Comparison of ENCODE assay signal across 26 cellular contexts in the genomic region with DNA sequence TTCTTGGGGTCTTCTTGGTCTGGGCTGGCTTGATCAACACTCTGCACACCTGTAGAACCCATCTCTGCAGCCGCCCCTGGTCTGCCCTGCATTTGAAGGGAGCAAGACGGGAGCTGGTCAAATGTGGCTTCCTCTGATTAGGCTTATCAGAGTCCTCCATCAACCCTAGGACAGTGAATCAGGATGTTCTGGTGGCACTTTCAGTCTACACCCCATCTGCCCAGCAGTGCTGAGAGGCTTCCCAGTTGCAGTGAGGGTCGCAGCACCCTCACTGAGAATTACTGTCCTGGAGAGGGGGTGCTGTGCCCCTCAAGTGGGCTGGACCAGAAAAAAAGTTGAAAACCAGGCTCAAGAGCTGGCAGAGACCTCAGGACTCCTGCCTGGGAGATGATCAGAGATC.
DNase-seq lines count a peak whose midpoint lies in the region; ATAC-seq and TF ChIP-seq lines count a peak whose summit lies in the region.
"Had no signal": no experiment of that assay in that cellular context is flagged by ENCODE, and none has a peak within 500 bp of the region (broad histone marks: within the 10 kb centered on the region; RNA-seq: fewer than 3 reads in every experiment).

No MANE protein-coding gene starts in this region.

- no peaks in the 10 kb centered on the region for H3K9me3 ChIP-seq in right atrium auricular region

- H3K4me1 ChIP-seq in right atrium auricular region, result peaks cover 0 to 38% of the 10 kb centered on the region in 2 donors
- H3K4me1 ChIP-seq: foreskin keratinocyte had no signal

- intact Hi-C loops in cardiac septum (cut with DNase I), result loop anchor here (5.0 to 10.0 kb wide), 2 partner anchors 59 to 131 kb away; no protein-coding TSS in a partner anchor

- no peak overlapping the region for H3K4me3 ChIP-seq in right atrium auricular region
- H3K4me3 ChIP-seq: GM23338 had no signal

- peak overlapping the region; percentile 12 for H3K27ac Mint-ChIP-seq in mesothelial cell of epicardium
- H3K27ac Mint-ChIP-seq: activated naive CD4-positive, alpha-beta T cell treated with anti-CD3 and anti-CD28 coated beads, Interleukin-2, amount 50 U/mL, for 24 hours; GM23338 had no signal

- H3K27me3 ChIP-seq in right atrium auricular region, result no peaks in the 10 kb centered on the region

- ATAC-seq in HG03439 (IDR thresholded peaks at IDR 0.05; ENCODE audit: unreplicated experiment) (no peak), GM21367 (IDR thresholded peaks at IDR 0.05; ENCODE audit: unreplicated experiment) (no peak)
- ATAC-seq: activated CD4-positive, CD25-positive, alpha-beta regulatory T cell treated with anti-CD3 and anti-CD28 coated beads, Interleukin-2, amount 50 U/mL, for 24 hours; foreskin keratinocyte; Panc1 had no signal

- TF ChIP-seq CTCF in right atrium auricular region (IDR thresholded peaks at IDR 0.05) (no peak), mesothelial cell of epicardium (IDR thresholded peaks at IDR 0.05; ENCODE audit: unreplicated experiment) (no peak)

- no peak overlapping the region for H3K27ac ChIP-seq in right atrium auricular region
- H3K27ac ChIP-seq: foreskin keratinocyte, HL-60, SK-N-MC had no signal

- H3K4me3 Mint-ChIP-seq in mesothelial cell of epicardium, result no peak overlapping the region
- H3K4me3 Mint-ChIP-seq: activated naive CD4-positive, alpha-beta T cell treated with anti-CD3 and anti-CD28 coated beads, Interleukin-2, amount 50 U/mL, for 24 hours; GM23338 had no signal

- peaks cover 20% of the 10 kb centered on the region for H3K4me1 Mint-ChIP-seq in mesothelial cell of epicardium

- H3K36me3 ChIP-seq in right atrium auricular region, result peaks cover 2% of the 10 kb centered on the region

- peaks cover 2% of the 10 kb centered on the region for H3K27me3 Mint-ChIP-seq in mesothelial cell of epicardium (ENCODE audit: low read depth)

- H3K36me3 Mint-ChIP-seq in mesothelial cell of epicardium, result no peaks in the 10 kb centered on the region
- H3K36me3 Mint-ChIP-seq: activated naive CD4-positive, alpha-beta T cell treated with anti-CD3 and anti-CD28 coated beads, Interleukin-2, amount 50 U/mL, for 24 hours had no signal

- H3K9me3 Mint-ChIP-seq in mesothelial cell of epicardium, result no peaks in the 10 kb centered on the region
- H3K9me3 Mint-ChIP-seq: activated naive CD4-positive, alpha-beta T cell treated with anti-CD3 and anti-CD28 coated beads, Interleukin-2, amount 50 U/mL, for 24 hours; GM23338 had no signal

- DNase-seq in right atrium auricular region (ENCODE audit: low spot score), result peak; percentile 23
- DNase-seq in cardiac septum (ENCODE audit: low spot score), result no peak
- peak; percentile 2 for DNase-seq in activated CD8-positive, alpha-beta memory T cell treated with anti-CD3 and anti-CD28 coated beads, Interleukin-2, amount 50 U/mL, for 4 hours
- DNase-seq in mesothelial cell of epicardium (ENCODE audit: low spot score in 2 of 2, unreplicated experiment in 2 of 2), result peak in 1 of 2 experiments; percentile 2
- DNase-seq in NCI-H1930 (lab: John Stamatoyannopoulos, UW), result no peak
- no peak for DNase-seq in ecto neural progenitor cell (ENCODE audit: low spot score)
- DNase-seq: C1 segment of cervical spinal cord; cerebellar nuclear complex; DMS 273 treated with DMSO at 0.1 percent for 48 hours; foreskin keratinocyte; hypothalamus; mammary epithelial cell; NCI-H1417 treated with DMSO at 0.1 percent for 48 hours; NCI-H524; NK-92 treated with Interleukin-12 subunit alpha and Interleukin-12 subunit beta, amount 100 ng/mL, for 24 hours; occipital lobe; stimulated activated CD8-positive, alpha-beta memory T cell treated with anti-CD3 and anti-CD28 coated beads, Interleukin-4, amount 100 ng/mL, for 48 hours; trophoblast cell had no signal

Comparison
In these comparisons a context has a peak if more than half of its experiments do, and no peak if none do; other contexts are left out.
1. DNase-seq: peak in right atrium auricular region (single experiment) and activated CD8-positive, alpha-beta memory T cell treated with anti-CD3 and anti-CD28 coated beads, Interleukin-2, amount 50 U/mL, for 4 hours (single experiment); none in cardiac septum (single experiment), NCI-H1930 (0 of 2) and ecto neural progenitor cell (single experiment).